In genomic region chr1:234609528-234610042, GRCh38 we compare ENCODE assay signal across 8 cellular contexts. TPM values are rescaled to one million over a fixed set of nuclear protein-coding genes. Genes with fewer than 3 reads are reported as not detected.
DNase-seq lines count a peak whose midpoint lies in the region; ATAC-seq, FAIRE-seq and TF ChIP-seq lines count a peak whose summit lies in the region.

No MANE protein-coding gene starts in this region.

- peaks cover 10% of the 10 kb centered on the region; the same call in 1 of the 2 replicates for H4K20me1 ChIP-seq in OCI-LY7 (ENCODE audit: insufficient read depth, low read length)

- TF ChIP-seq POLR2A in esophagus muscularis mucosa (IDR thresholded peaks at IDR 0.05; ENCODE audit: low read depth), result no peak
- no peak for TF ChIP-seq POLR2A in sigmoid colon (IDR thresholded peaks at IDR 0.05)
- no peak for TF ChIP-seq POLR2A in H54 (IDR thresholded peaks at IDR 0.05; ENCODE audit: low read depth, low read length)

- H3K27ac ChIP-seq in OCI-LY7 (ENCODE audit: low read depth, low read length, poor library complexity, severe bottlenecking) (peak overlapping the region; percentile 70), esophagus muscularis mucosa (replicated peaks in 1 of 4) (peak overlapping the region; percentile 92 to 100 (median 100)), sigmoid colon (peak overlapping the region; percentile 97 to 100 (median 100))

- TF ChIP-seq CTCF in OCI-LY7 (conservative IDR thresholded peaks at IDR 0.05; ENCODE audit: low read length), result no peak
- TF ChIP-seq CTCF in esophagus muscularis mucosa (IDR thresholded peaks at IDR 0.05), result no peak
- no peak for TF ChIP-seq CTCF in sigmoid colon (IDR thresholded peaks at IDR 0.05)

- DNase-seq in OCI-LY7 (ENCODE audit: low spot score) (peak; percentile 48), esophagus muscularis mucosa (ENCODE audit: extremely low spot score) (no peak), sigmoid colon (no peak), mucosa of gallbladder (ENCODE audit: low spot score) (no peak), H54 (ENCODE audit: insufficient read length, low spot score) (no peak), NCI-H2196 treated with DMSO at 0.1 percent for 48 hours (lab: John Stamatoyannopoulos, UW; ENCODE audit: unreplicated experiment) (no peak)
- DNase-seq in stimulated activated CD4-positive, alpha-beta T cell treated with anti-CD3 and anti-CD28 coated beads, Interleukin-15, amount 100 ng/mL, for 24 hours, result no peak

- H2AFZ ChIP-seq in OCI-LY7 (ENCODE audit: low read length), result no peak overlapping the region

- ATAC-seq in GM18520 (IDR thresholded peaks at IDR 0.05; ENCODE audit: unreplicated experiment), result peak; percentile 0

- no TSS peak for BruUV-seq in OCI-LY7 (replicated peaks; lab: Mats Ljungman, UMichigan)

- no peaks in the 10 kb centered on the region for H3K9me2 ChIP-seq in OCI-LY7 (ENCODE audit: insufficient read depth, low read length)

- H3K4me3 ChIP-seq in OCI-LY7 (ENCODE audit: low read depth, low read length, poor library complexity, severe bottlenecking), result peak overlapping the region; percentile 72
- H3K4me3 ChIP-seq in esophagus muscularis mucosa, result peak overlapping the region; percentile 71 to 91 (median 85)
- peak overlapping the region; percentile 79 to 98 (median 85) for H3K4me3 ChIP-seq in sigmoid colon

- intact Hi-C loops in OCI-LY7 (cut with micrococcal nuclease; ENCODE audit: unreplicated experiment) (loop anchor here (1.0 to 10.0 kb wide), 6 partner anchors 163 to 718 kb away; partner anchors contain the start of genes ARID4B, COA6 and GGPS1), esophagus muscularis mucosa (cut with DNase I) (loop anchor here (5.0 kb wide), 4 partner anchors 308 to 473 kb away; no protein-coding TSS in a partner anchor), sigmoid colon (cut with DNase I) (loop anchor here (2.0 to 10.0 kb wide), 7 partner anchors 73 to 363 kb away; no protein-coding TSS in a partner anchor)

- H3K36me3 ChIP-seq in OCI-LY7 (ENCODE audit: insufficient read depth, low read length) (peaks cover 30% of the 10 kb centered on the region), esophagus muscularis mucosa (peaks cover 9 to 34% (median 18%) of the 10 kb centered on the region in 4 donors), sigmoid colon (peaks cover 8 to 23% (median 13%) of the 10 kb centered on the region in 4 donors)

- H3K4me1 ChIP-seq in OCI-LY7 (ENCODE audit: insufficient read depth, low read length, poor library complexity, severe bottlenecking) (peaks cover 72% of the 10 kb centered on the region), esophagus muscularis mucosa (peaks cover 28 to 42% (median 39%) of the 10 kb centered on the region in 4 donors), sigmoid colon (peaks cover 0 to 41% (median 33%) of the 10 kb centered on the region in 4 donors)

- CTCF ChIA-PET in OCI-LY7 (lab: Charles Lee; ENCODE audit: unreplicated experiment), result no interaction called here

- POLR2A ChIA-PET in OCI-LY7 (lab: Charles Lee), result interaction anchor here (0.6 to 4.0 kb wide), 7 partner anchors 7 to 353 kb away, joined by 3 to 50 read pairs (median 5); partner anchors contain the start of gene TARBP1

- no peak for FAIRE-seq in H54 (lab: Jason Lieb, UNC)

- 0% methylated on average over 7 of the region's 95 CpGs for WGBS in esophagus muscularis mucosa
- 1% methylated on average over 83 to 95 of the region's 95 CpGs for WGBS in sigmoid colon, 2 donors

- no peaks in the 10 kb centered on the region for H3K27me3 ChIP-seq in esophagus muscularis mucosa
- H3K27me3 ChIP-seq in sigmoid colon, result no peaks in the 10 kb centered on the region

- H3K9me3 ChIP-seq in OCI-LY7 (ENCODE audit: low read length) (no peaks in the 10 kb centered on the region), esophagus muscularis mucosa (no peaks in the 10 kb centered on the region), sigmoid colon (no peaks in the 10 kb centered on the region)

- no peak for TF ChIP-seq EP300 in esophagus muscularis mucosa (IDR thresholded peaks at IDR 0.05)
- TF ChIP-seq EP300 in sigmoid colon (IDR thresholded peaks at IDR 0.05), result no peak

- peaks cover 34% of the 10 kb centered on the region; the same call in 1 of the 2 replicates for H3K79me2 ChIP-seq in OCI-LY7 (ENCODE audit: insufficient read depth, low read depth, low read length)

- H3K4me2 ChIP-seq in OCI-LY7 (ENCODE audit: low read length), result peak overlapping the region; percentile 88

RNA-seq across cellular contexts. Expression of gene IRF2BP2, which starts 0.4 kb away (rescaled TPM):
- total RNA-seq in OCI-LY7 (2014; rRNA removed; shearing (Covaris generic)), result 30.2 and 40.6 TPM in 2 replicates
- total RNA-seq in OCI-LY7 (2022), result 64.6 and 65.9 TPM in 2 replicates
- 100 to 1,000 TPM in 2 of 4 donors, 10 to 100 TPM in 2; 83.3 to 119 (median 97.9) TPM for total RNA-seq in esophagus muscularis mucosa
- 10 to 100 TPM; 43.8 to 80.9 (median 55.5) TPM for total RNA-seq in sigmoid colon
- polyA plus RNA-seq in sigmoid colon, result 10 to 100 TPM; 39.1 to 86.9 (median 66.1) TPM
- total RNA-seq in mucosa of gallbladder, result 231 TPM
